In genomic region chr1:212485895-212486590, GRCh38 we compare ENCODE assay signal across 2 cellular contexts.
A peak's percentile ranks its signal among the peaks of the same experiment; 100 is the strongest.
TF ChIP-seq lines count a peak whose summit lies in the region.

No MANE protein-coding gene starts in this region.

TF ChIP-seq in A549, 52 proteins besides CTCF, POLR2A, EP300 and RAD21 (continued from another document):
- no peak for TF ChIP-seq ZNF302 (CRISPR knock-in tag; IDR thresholded peaks at IDR 0.05)
- TF ChIP-seq TP53 (CRISPR knock-in tag; IDR thresholded peaks at IDR 0.05), result peak; percentile 3; the same call in 1 of the 2 replicates
- no peak for TF ChIP-seq ZC3H11A (IDR thresholded peaks at IDR 0.05)
- no peak for TF ChIP-seq HDAC2 (IDR thresholded peaks at IDR 0.05)
- TF ChIP-seq CEBPB (IDR thresholded peaks at IDR 0.05), result peak in 1 of 2 experiments; percentile 47; a peak in 1 of 4 replicates
- TF ChIP-seq SREBF2 (IDR thresholded peaks at IDR 0.05), result no peak
- TF ChIP-seq HOXB5 (CRISPR knock-in tag; IDR thresholded peaks at IDR 0.05), result peak; percentile 47; the same call in 1 of the 2 replicates
- no peak for TF ChIP-seq RARB (CRISPR knock-in tag; IDR thresholded peaks at IDR 0.05)
- TF ChIP-seq RCOR1 (IDR thresholded peaks at IDR 0.05; ENCODE audit: low read depth, low read length), result no peak
- peak; percentile 28 for TF ChIP-seq CHD2 (IDR thresholded peaks at IDR 0.05; ENCODE audit: low read length, partially characterized antibody)

TF ChIP-seq in K562, 482 proteins besides CTCF, POLR2A, EP300 and RAD21 (continued from another document and continues in another):
- TF ChIP-seq CHD2 (IDR thresholded peaks at IDR 0.05; ENCODE audit: low read depth, low read length), result no peak
- TF ChIP-seq ZBTB7A (IDR thresholded peaks at IDR 0.05; ENCODE audit: borderline replicate concordance, control insufficient read depth, low read depth, low read length), result no peak
- peak; percentile 98 for TF ChIP-seq MEIS2 (IDR thresholded peaks at IDR 0.05; ENCODE audit: partially characterized antibody)
- no peak for TF ChIP-seq ARID3A (IDR thresholded peaks at IDR 0.05; ENCODE audit: borderline replicate concordance, low read depth, low read length)
- TF ChIP-seq PTRF (tag; IDR thresholded peaks at IDR 0.05), result no peak
- no peak; the same call in 1 of the 2 replicates for TF ChIP-seq SMARCC2 (IDR thresholded peaks at IDR 0.05; ENCODE audit: low read depth)
- TF ChIP-seq ZNF639 (CRISPR knock-in tag; conservative IDR thresholded peaks at IDR 0.05 in 1 of 2, IDR thresholded peaks at IDR 0.05 in 1 of 2), result 0 out of 4 replicates have a peak, but pooled peaks of 1 of the 2 experiments have one; percentile 40
- TF ChIP-seq MAZ (CRISPR knock-in tag; conservative IDR thresholded peaks at IDR 0.05 in 1 of 2, IDR thresholded peaks at IDR 0.05 in 1 of 2), result 0 out of 4 replicates have a peak, but pooled peaks of 1 of the 2 experiments have one; percentile 47
- peak; percentile 98 for TF ChIP-seq FOXJ2 (tag; IDR thresholded peaks at IDR 0.05)
- no peak for TF ChIP-seq RBM22 (IDR thresholded peaks at IDR 0.05; ENCODE audit: low read depth, low read length, poor library complexity, severe bottlenecking)
- peak; percentile 57; the same call in 1 of the 2 replicates for TF ChIP-seq HDAC8 (tag; IDR thresholded peaks at IDR 0.05)
- no peak for TF ChIP-seq ZBTB34 (CRISPR knock-in tag; IDR thresholded peaks at IDR 0.05)
- no peak for TF ChIP-seq ZBTB43 (CRISPR knock-in tag; IDR thresholded peaks at IDR 0.05)
- no peak for TF ChIP-seq ZNF644 (tag; IDR thresholded peaks at IDR 0.05; ENCODE audit: low read depth)
- peak; percentile 23; the same call in 1 of the 2 replicates for TF ChIP-seq MAFF (IDR thresholded peaks at IDR 0.05; ENCODE audit: low read length)
- TF ChIP-seq E2F8 (IDR thresholded peaks at IDR 0.05; ENCODE audit: low read depth, partially characterized antibody), result no peak
- TF ChIP-seq XRCC4 (IDR thresholded peaks at IDR 0.05; ENCODE audit: extremely low read depth, insufficient read depth, insufficient read length), result no peak
- no peak for TF ChIP-seq HSF4 (CRISPR knock-in tag; IDR thresholded peaks at IDR 0.05; ENCODE audit: borderline replicate concordance)
- TF ChIP-seq YBX1 (IDR thresholded peaks at IDR 0.05), result no peak
- no peak for TF ChIP-seq ZNF717 (CRISPR knock-in tag; IDR thresholded peaks at IDR 0.05)
- no peak for TF ChIP-seq SREBF1 (IDR thresholded peaks at IDR 0.05; ENCODE audit: borderline replicate concordance, low read depth, low read length)
- TF ChIP-seq TSHZ1 (CRISPR knock-in tag; IDR thresholded peaks at IDR 0.05), result no peak
- no peak for TF ChIP-seq HNRNPH1 (optimal IDR thresholded peaks at IDR 0.05; ENCODE audit: low read depth, low read length)
- no peak for TF ChIP-seq HMGN3 (IDR thresholded peaks at IDR 0.05; ENCODE audit: borderline replicate concordance, extremely low read depth, insufficient read length, low read depth, low read length)
- TF ChIP-seq BRF2 (IDR thresholded peaks at IDR 0.05; ENCODE audit: borderline replicate concordance, insufficient read depth, insufficient read length), result no peak
- no peak; the same call in 1 of the 2 replicates for TF ChIP-seq MTA3 (IDR thresholded peaks at IDR 0.05; ENCODE audit: borderline replicate concordance)
- no peak for TF ChIP-seq XRCC3 (IDR thresholded peaks at IDR 0.05)
- TF ChIP-seq ZNF57 (CRISPR knock-in tag; IDR thresholded peaks at IDR 0.05), result no peak
- TF ChIP-seq ATF6 (CRISPR knock-in tag; IDR thresholded peaks at IDR 0.05), result no peak
- TF ChIP-seq ZBTB26 (CRISPR knock-in tag; IDR thresholded peaks at IDR 0.05), result no peak
- peak; percentile 53; the same call in 1 of the 2 replicates for TF ChIP-seq LEF1 (IDR thresholded peaks at IDR 0.05)
- no peak for TF ChIP-seq ADNP (tag; IDR thresholded peaks at IDR 0.05)
- TF ChIP-seq MAX (CRISPR knock-in tag; IDR thresholded peaks at IDR 0.05), result no peak; the same call in 1 of the 2 replicates
- TF ChIP-seq EZH2 (IDR thresholded peaks at IDR 0.05; ENCODE audit: borderline replicate concordance, low read depth, low read length), result no peak
- no peak for TF ChIP-seq SREBF2 (CRISPR knock-in tag; IDR thresholded peaks at IDR 0.05)
- TF ChIP-seq NFE2 (IDR thresholded peaks at IDR 0.05; ENCODE audit: low read depth), result peak; percentile 94
- no peak for TF ChIP-seq U2AF1 (optimal IDR thresholded peaks at IDR 0.05; ENCODE audit: low read depth, low read length)
- peak; percentile 40; the same call in 1 of the 2 replicates for TF ChIP-seq ELF1 (tag; IDR thresholded peaks at IDR 0.05)
- TF ChIP-seq HMGXB4 (CRISPR knock-in tag; IDR thresholded peaks at IDR 0.05), result no peak
